Comparison of ENCODE assay signal across 8 cellular contexts in the genomic region with DNA sequence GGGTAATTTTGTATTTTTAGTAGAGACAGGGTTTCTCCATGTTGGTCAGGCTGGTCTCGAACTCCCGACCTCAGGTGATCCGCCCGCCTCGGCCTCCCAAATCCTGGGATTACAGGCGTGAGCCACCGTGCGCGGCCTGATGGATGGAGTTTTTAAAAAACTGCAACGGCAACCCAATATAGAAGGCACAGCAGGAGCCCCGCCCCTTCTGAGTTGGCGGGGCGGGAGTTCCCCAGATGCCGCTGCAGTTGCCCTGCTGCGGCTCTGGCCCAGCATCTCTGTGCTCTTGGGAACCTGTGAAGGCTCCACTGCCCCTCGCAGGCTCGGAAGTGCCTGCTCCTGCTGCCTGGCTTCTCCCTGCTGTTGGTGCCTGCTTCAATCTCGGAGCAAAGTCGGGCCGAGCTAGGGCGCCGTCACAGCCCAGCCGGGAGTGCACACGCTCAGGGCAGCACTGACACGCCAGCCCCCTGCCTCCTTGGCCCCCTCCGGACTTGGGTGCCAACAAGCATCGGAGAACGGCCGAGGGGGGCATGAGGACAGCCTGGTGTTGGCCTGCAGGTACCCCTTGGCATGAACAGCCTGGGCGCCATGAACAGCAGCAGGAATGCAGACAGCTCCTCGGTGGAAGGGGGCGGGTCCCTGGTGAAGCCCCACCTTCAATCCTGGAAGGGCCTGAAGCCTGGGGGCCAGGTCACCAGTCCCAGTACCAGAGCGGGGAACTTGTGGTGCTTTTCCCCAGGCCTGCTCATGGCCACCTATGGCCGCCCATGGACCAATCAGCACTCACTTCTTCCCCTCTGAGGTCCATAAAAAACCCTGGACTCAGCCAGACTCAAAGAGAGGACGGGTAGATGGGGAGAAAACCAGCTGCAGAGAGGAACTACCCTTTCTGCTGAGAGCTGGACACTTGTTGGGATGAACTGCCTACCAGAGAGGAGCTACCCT.
DNase-seq lines count a peak whose midpoint lies in the region; ATAC-seq and TF ChIP-seq lines count a peak whose summit lies in the region.

No MANE protein-coding gene starts in this region.

- no peak for ATAC-seq in HG03025 (IDR thresholded peaks at IDR 0.05; ENCODE audit: low FRiP score, unreplicated experiment)

- no peaks in the 10 kb centered on the region for H3K27me3 Mint-ChIP-seq in T-helper 1 cell treated with Interleukin-12 subunit alpha and Interleukin-12 subunit beta and Interleukin-4 antibody, amounts not matched to agents 30 μg/mL and 1 μg/mL, for 36 hours (ENCODE audit: low read depth)

- H3K4me3 Mint-ChIP-seq in T-helper 1 cell treated with Interleukin-12 subunit alpha and Interleukin-12 subunit beta and Interleukin-4 antibody, amounts not matched to agents 30 μg/mL and 1 μg/mL, for 36 hours = peak overlapping the region; percentile 42

- TF ChIP-seq CTCF in astrocyte of the spinal cord (IDR thresholded peaks at IDR 0.05; ENCODE audit: low read depth, low read length) = no peak

- peak overlapping the region; percentile 29 for H3K4me3 ChIP-seq in astrocyte of the spinal cord (ENCODE audit: low read depth, low read length)

- in situ Hi-C loops in astrocyte of the spinal cord (cut with HindIII; ENCODE audit: low sequenced_read_pairs) = no loop called here

- H3K27ac Mint-ChIP-seq in T-helper 1 cell treated with Interleukin-12 subunit alpha and Interleukin-12 subunit beta and Interleukin-4 antibody, amounts not matched to agents 30 μg/mL and 1 μg/mL, for 36 hours = no peak overlapping the region

- H3K9me3 Mint-ChIP-seq in T-helper 1 cell treated with Interleukin-12 subunit alpha and Interleukin-12 subunit beta and Interleukin-4 antibody, amounts not matched to agents 30 μg/mL and 1 μg/mL, for 36 hours = no peaks in the 10 kb centered on the region

- H3K36me3 Mint-ChIP-seq in T-helper 1 cell treated with Interleukin-12 subunit alpha and Interleukin-12 subunit beta and Interleukin-4 antibody, amounts not matched to agents 30 μg/mL and 1 μg/mL, for 36 hours (ENCODE audit: low read depth) = no peaks in the 10 kb centered on the region

- DNase-seq in NCI-H748 (lab: John Stamatoyannopoulos, UW; ENCODE audit: unreplicated experiment) (peak; percentile 25), NCI-H748 treated with DMSO at 0.1 percent for 48 hours (lab: John Stamatoyannopoulos, UW) (no peak), astrocyte of the spinal cord (ENCODE audit: low read depth, low spot score) (peak; percentile 37), iPS-NIHi11 (ENCODE audit: low spot score) (peak; percentile 82), NK-92 (lab: John Stamatoyannopoulos, UW; ENCODE audit: unreplicated experiment) (no peak)
- DNase-seq in stimulated activated CD4-positive, alpha-beta T cell treated with anti-CD3 and anti-CD28 coated beads, Interleukin-12 subunit alpha, Interleukin-12 subunit beta, amount 100 ng/mL, for 4 hours = peak; percentile 59

- H3K4me1 Mint-ChIP-seq in T-helper 1 cell treated with Interleukin-12 subunit alpha and Interleukin-12 subunit beta and Interleukin-4 antibody, amounts not matched to agents 30 μg/mL and 1 μg/mL, for 36 hours (ENCODE audit: low read depth) = peaks cover 24% of the 10 kb centered on the region

Comparison
In these comparisons a context has a peak if more than half of its experiments do, and no peak if none do; other contexts are left out.
1. DNase-seq: peak in NCI-H748 (single experiment), astrocyte of the spinal cord (single experiment), iPS-NIHi11 (single experiment) and stimulated activated CD4-positive, alpha-beta T cell treated with anti-CD3 and anti-CD28 coated beads, Interleukin-12 subunit alpha, Interleukin-12 subunit beta, amount 100 ng/mL, for 4 hours (single experiment); none in NCI-H748 treated with DMSO at 0.1 percent for 48 hours (single experiment) and NK-92 (single experiment).